ENCODE assay signal across 1 cellular context in genomic region chr16:31458835-31459721, GRCh38.
TF ChIP-seq lines count a peak whose summit lies in the region.

Gene ARMC5 (plus strand): TSS chr16:31459501. CDS start chr16:31459525, 24 bp downstream.

TF ChIP-seq in HepG2, 621 proteins besides CTCF, POLR2A, EP300 and RAD21 (continued from another document and continues in another):
- TF ChIP-seq MEIS2 (CRISPR knock-in tag; IDR thresholded peaks at IDR 0.05) (peak; percentile 71), PITX1 (CRISPR knock-in tag; IDR thresholded peaks at IDR 0.05) (peak; percentile 85; the same call in 1 of the 2 replicates), ZNF781 (CRISPR knock-in tag; IDR thresholded peaks at IDR 0.05; ENCODE audit: borderline replicate concordance, not compliant biosample characterization) (peak; percentile 48), RBM39 (IDR thresholded peaks at IDR 0.05; ENCODE audit: low read depth, low read length, poor library complexity, severe bottlenecking) (peak; percentile 89), ZNF18 (CRISPR knock-in tag; IDR thresholded peaks at IDR 0.05; ENCODE audit: insufficient replicate concordance) (peak; percentile 62), ZNF407 (CRISPR knock-in tag; IDR thresholded peaks at IDR 0.05; ENCODE audit: not compliant biosample characterization) (peak; percentile 45), ATF7 (IDR thresholded peaks at IDR 0.05) (no peak), ATF7 (CRISPR knock-in tag; IDR thresholded peaks at IDR 0.05) (peak; percentile 76), CENPT (CRISPR knock-in tag; IDR thresholded peaks at IDR 0.05; ENCODE audit: low read depth) (peak; percentile 95), SOX5 (CRISPR knock-in tag; IDR thresholded peaks at IDR 0.05; ENCODE audit: borderline replicate concordance) (peak; percentile 73), ZNF260 (CRISPR knock-in tag; IDR thresholded peaks at IDR 0.05; ENCODE audit: borderline replicate concordance, low read depth) (no peak), ZNF382 (CRISPR knock-in tag; IDR thresholded peaks at IDR 0.05; ENCODE audit: borderline replicate concordance) (no peak), ZBTB26 (CRISPR knock-in tag; IDR thresholded peaks at IDR 0.05; ENCODE audit: borderline replicate concordance) (peak; percentile 60), ZNF784 (CRISPR knock-in tag; IDR thresholded peaks at IDR 0.05; ENCODE audit: borderline replicate concordance) (peak; percentile 92; the same call in 1 of the 2 replicates), MXD1 (CRISPR knock-in tag; IDR thresholded peaks at IDR 0.05) (peak; percentile 97), ZBTB14 (CRISPR knock-in tag; IDR thresholded peaks at IDR 0.05) (peak; percentile 65; the same call in 1 of the 2 replicates), NFE2L1 (CRISPR knock-in tag; IDR thresholded peaks at IDR 0.05; ENCODE audit: borderline replicate concordance) (no peak), RFXANK (CRISPR knock-in tag; IDR thresholded peaks at IDR 0.05) (no peak; the same call in 1 of the 2 replicates), SOX13 (IDR thresholded peaks at IDR 0.05) (no peak), SOX13 (CRISPR knock-in tag; conservative IDR thresholded peaks at IDR 0.05 in 1 of 2, IDR thresholded peaks at IDR 0.05 in 1 of 2) (peak in 1 of 2 experiments; percentile 4; a peak in 1 of 4 replicates), PHF5A (CRISPR knock-in tag; IDR thresholded peaks at IDR 0.05; ENCODE audit: low read depth, unreplicated experiment) (peak; percentile 43), ZNF570 (CRISPR knock-in tag; IDR thresholded peaks at IDR 0.05; ENCODE audit: borderline replicate concordance) (peak; percentile 80; the same call in 1 of the 2 replicates), CREB3 (CRISPR knock-in tag; IDR thresholded peaks at IDR 0.05) (peak; percentile 74; the same call in 1 of the 2 replicates), U2AF1 (optimal IDR thresholded peaks at IDR 0.05; ENCODE audit: low read depth, low read length) (peak; percentile 88), PPARG (CRISPR knock-in tag; conservative IDR thresholded peaks at IDR 0.05) (peak; percentile 10), ZUFSP (CRISPR knock-in tag; IDR thresholded peaks at IDR 0.05; ENCODE audit: borderline replicate concordance) (no peak), ZNF550 (CRISPR knock-in tag; IDR thresholded peaks at IDR 0.05; ENCODE audit: borderline replicate concordance) (peak; percentile 41; the same call in 1 of the 2 replicates), RFX5 (IDR thresholded peaks at IDR 0.05; ENCODE audit: low read depth, low read length) (no peak), PAXIP1 (CRISPR knock-in tag; conservative IDR thresholded peaks at IDR 0.05) (no peak; the same call in 1 of the 2 replicates), ZSCAN12 (CRISPR knock-in tag; IDR thresholded peaks at IDR 0.05) (peak; percentile 50), STAG1 (CRISPR knock-in tag; IDR thresholded peaks at IDR 0.05) (peak; percentile 47), ZNF574 (CRISPR knock-in tag; IDR thresholded peaks at IDR 0.05) (peak; percentile 96), BCL6 (CRISPR knock-in tag; IDR thresholded peaks at IDR 0.05) (peak; percentile 88)
